1 cellular context compared by ENCODE assay signal in the genomic region with DNA sequence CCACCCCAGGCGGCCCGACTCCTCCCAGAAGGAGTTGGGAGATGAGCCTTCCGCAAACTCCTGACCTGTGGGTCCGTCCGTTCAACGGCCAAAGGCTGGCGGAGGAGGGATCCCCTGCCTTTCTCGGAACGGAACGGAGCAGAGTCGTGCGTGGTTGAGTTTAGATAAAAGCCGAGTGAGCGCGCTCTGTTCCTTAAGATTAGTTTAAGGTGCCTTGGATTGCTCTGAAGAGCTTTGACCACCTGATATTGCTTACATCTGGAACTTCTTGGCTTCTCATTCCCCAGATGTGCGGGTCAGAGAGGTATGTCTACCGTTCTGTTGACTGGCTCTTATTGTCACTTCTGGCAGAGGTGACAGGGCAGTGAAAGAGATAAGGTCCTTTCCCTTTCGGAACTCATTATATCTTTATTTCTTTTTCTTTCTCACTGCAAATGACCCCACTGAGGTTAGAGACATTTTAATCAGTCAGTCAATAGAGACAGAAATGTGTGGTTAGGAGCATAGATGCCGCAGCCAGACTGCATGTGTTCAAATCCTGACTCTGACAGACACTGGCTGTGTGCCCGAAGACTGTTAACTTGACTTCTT.
TF ChIP-seq lines count a peak whose summit lies in the region.

A gene with protein sequence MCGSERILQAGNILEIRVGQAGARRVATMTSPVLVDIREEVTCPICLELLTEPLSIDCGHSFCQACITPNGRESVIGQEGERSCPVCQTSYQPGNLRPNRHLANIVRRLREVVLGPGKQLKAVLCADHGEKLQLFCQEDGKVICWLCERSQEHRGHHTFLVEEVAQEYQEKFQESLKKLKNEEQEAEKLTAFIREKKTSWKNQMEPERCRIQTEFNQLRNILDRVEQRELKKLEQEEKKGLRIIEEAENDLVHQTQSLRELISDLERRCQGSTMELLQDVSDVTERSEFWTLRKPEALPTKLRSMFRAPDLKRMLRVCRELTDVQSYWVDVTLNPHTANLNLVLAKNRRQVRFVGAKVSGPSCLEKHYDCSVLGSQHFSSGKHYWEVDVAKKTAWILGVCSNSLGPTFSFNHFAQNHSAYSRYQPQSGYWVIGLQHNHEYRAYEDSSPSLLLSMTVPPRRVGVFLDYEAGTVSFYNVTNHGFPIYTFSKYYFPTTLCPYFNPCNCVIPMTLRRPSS (plus strand): TSS at position 27 of the 591 bp plus-strand sequence. CDS start 261 bp downstream, at position 288.

TF ChIP-seq in K562, 482 proteins besides CTCF, POLR2A, EP300 and RAD21 (continued from another document and continues in another):
- peak; percentile 61; the same call in 1 of the 2 replicates for TF ChIP-seq ZNF263 (CRISPR knock-in tag; IDR thresholded peaks at IDR 0.05; ENCODE audit: borderline replicate concordance)
- TF ChIP-seq HMGN3 (IDR thresholded peaks at IDR 0.05; ENCODE audit: borderline replicate concordance, extremely low read depth, insufficient read length, low read depth, low read length), result peak; percentile 53
- TF ChIP-seq STAT5A (IDR thresholded peaks at IDR 0.05; ENCODE audit: borderline replicate concordance, low read length), result peak; percentile 95
- peak; percentile 94 for TF ChIP-seq TCF3 (CRISPR knock-in tag; IDR thresholded peaks at IDR 0.05)
- no peak for TF ChIP-seq ZNF174 (CRISPR knock-in tag; IDR thresholded peaks at IDR 0.05)
- peak; percentile 46 for TF ChIP-seq TAF1 (IDR thresholded peaks at IDR 0.05; ENCODE audit: control insufficient read depth, extremely low read depth, insufficient read depth, low read length, severe bottlenecking)
- TF ChIP-seq, protein P1, sequence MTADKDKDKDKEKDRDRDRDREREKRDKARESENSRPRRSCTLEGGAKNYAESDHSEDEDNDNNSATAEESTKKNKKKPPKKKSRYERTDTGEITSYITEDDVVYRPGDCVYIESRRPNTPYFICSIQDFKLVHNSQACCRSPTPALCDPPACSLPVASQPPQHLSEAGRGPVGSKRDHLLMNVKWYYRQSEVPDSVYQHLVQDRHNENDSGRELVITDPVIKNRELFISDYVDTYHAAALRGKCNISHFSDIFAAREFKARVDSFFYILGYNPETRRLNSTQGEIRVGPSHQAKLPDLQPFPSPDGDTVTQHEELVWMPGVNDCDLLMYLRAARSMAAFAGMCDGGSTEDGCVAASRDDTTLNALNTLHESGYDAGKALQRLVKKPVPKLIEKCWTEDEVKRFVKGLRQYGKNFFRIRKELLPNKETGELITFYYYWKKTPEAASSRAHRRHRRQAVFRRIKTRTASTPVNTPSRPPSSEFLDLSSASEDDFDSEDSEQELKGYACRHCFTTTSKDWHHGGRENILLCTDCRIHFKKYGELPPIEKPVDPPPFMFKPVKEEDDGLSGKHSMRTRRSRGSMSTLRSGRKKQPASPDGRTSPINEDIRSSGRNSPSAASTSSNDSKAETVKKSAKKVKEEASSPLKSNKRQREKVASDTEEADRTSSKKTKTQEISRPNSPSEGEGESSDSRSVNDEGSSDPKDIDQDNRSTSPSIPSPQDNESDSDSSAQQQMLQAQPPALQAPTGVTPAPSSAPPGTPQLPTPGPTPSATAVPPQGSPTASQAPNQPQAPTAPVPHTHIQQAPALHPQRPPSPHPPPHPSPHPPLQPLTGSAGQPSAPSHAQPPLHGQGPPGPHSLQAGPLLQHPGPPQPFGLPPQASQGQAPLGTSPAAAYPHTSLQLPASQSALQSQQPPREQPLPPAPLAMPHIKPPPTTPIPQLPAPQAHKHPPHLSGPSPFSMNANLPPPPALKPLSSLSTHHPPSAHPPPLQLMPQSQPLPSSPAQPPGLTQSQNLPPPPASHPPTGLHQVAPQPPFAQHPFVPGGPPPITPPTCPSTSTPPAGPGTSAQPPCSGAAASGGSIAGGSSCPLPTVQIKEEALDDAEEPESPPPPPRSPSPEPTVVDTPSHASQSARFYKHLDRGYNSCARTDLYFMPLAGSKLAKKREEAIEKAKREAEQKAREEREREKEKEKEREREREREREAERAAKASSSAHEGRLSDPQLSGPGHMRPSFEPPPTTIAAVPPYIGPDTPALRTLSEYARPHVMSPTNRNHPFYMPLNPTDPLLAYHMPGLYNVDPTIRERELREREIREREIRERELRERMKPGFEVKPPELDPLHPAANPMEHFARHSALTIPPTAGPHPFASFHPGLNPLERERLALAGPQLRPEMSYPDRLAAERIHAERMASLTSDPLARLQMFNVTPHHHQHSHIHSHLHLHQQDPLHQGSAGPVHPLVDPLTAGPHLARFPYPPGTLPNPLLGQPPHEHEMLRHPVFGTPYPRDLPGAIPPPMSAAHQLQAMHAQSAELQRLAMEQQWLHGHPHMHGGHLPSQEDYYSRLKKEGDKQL (CRISPR knock-in tag; IDR thresholded peaks at IDR 0.05; ENCODE audit: borderline replicate concordance), result no peak
- TF ChIP-seq, protein P2, sequence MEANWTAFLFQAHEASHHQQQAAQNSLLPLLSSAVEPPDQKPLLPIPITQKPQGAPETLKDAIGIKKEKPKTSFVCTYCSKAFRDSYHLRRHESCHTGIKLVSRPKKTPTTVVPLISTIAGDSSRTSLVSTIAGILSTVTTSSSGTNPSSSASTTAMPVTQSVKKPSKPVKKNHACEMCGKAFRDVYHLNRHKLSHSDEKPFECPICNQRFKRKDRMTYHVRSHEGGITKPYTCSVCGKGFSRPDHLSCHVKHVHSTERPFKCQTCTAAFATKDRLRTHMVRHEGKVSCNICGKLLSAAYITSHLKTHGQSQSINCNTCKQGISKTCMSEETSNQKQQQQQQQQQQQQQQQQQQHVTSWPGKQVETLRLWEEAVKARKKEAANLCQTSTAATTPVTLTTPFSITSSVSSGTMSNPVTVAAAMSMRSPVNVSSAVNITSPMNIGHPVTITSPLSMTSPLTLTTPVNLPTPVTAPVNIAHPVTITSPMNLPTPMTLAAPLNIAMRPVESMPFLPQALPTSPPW (CRISPR knock-in tag; IDR thresholded peaks at IDR 0.05), result no peak
- TF ChIP-seq, protein P3, sequence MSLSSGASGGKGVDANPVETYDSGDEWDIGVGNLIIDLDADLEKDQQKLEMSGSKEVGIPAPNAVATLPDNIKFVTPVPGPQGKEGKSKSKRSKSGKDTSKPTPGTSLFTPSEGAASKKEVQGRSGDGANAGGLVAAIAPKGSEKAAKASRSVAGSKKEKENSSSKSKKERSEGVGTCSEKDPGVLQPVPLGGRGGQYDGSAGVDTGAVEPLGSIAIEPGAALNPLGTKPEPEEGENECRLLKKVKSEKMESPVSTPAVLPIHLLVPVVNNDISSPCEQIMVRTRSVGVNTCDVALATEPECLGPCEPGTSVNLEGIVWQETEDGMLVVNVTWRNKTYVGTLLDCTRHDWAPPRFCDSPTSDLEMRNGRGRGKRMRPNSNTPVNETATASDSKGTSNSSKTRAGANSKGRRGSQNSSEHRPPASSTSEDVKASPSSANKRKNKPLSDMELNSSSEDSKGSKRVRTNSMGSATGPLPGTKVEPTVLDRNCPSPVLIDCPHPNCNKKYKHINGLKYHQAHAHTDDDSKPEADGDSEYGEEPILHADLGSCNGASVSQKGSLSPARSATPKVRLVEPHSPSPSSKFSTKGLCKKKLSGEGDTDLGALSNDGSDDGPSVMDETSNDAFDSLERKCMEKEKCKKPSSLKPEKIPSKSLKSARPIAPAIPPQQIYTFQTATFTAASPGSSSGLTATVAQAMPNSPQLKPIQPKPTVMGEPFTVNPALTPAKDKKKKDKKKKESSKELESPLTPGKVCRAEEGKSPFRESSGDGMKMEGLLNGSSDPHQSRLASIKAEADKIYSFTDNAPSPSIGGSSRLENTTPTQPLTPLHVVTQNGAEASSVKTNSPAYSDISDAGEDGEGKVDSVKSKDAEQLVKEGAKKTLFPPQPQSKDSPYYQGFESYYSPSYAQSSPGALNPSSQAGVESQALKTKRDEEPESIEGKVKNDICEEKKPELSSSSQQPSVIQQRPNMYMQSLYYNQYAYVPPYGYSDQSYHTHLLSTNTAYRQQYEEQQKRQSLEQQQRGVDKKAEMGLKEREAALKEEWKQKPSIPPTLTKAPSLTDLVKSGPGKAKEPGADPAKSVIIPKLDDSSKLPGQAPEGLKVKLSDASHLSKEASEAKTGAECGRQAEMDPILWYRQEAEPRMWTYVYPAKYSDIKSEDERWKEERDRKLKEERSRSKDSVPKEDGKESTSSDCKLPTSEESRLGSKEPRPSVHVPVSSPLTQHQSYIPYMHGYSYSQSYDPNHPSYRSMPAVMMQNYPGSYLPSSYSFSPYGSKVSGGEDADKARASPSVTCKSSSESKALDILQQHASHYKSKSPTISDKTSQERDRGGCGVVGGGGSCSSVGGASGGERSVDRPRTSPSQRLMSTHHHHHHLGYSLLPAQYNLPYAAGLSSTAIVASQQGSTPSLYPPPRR (CRISPR knock-in tag; IDR thresholded peaks at IDR 0.05; ENCODE audit: borderline replicate concordance), result peak; percentile 53; the same call in 1 of the 2 replicates
- peak; percentile 81 for TF ChIP-seq SMARCA4 (IDR thresholded peaks at IDR 0.05)
- TF ChIP-seq GATA2 (CRISPR knock-in tag; IDR thresholded peaks at IDR 0.05), result peak; percentile 88
- TF ChIP-seq FOXM1 (IDR thresholded peaks at IDR 0.05; ENCODE audit: low read depth), result peak; percentile 82
- no peak for TF ChIP-seq FOXM1 (CRISPR knock-in tag; IDR thresholded peaks at IDR 0.05; ENCODE audit: low read depth)
- TF ChIP-seq, protein P4, sequence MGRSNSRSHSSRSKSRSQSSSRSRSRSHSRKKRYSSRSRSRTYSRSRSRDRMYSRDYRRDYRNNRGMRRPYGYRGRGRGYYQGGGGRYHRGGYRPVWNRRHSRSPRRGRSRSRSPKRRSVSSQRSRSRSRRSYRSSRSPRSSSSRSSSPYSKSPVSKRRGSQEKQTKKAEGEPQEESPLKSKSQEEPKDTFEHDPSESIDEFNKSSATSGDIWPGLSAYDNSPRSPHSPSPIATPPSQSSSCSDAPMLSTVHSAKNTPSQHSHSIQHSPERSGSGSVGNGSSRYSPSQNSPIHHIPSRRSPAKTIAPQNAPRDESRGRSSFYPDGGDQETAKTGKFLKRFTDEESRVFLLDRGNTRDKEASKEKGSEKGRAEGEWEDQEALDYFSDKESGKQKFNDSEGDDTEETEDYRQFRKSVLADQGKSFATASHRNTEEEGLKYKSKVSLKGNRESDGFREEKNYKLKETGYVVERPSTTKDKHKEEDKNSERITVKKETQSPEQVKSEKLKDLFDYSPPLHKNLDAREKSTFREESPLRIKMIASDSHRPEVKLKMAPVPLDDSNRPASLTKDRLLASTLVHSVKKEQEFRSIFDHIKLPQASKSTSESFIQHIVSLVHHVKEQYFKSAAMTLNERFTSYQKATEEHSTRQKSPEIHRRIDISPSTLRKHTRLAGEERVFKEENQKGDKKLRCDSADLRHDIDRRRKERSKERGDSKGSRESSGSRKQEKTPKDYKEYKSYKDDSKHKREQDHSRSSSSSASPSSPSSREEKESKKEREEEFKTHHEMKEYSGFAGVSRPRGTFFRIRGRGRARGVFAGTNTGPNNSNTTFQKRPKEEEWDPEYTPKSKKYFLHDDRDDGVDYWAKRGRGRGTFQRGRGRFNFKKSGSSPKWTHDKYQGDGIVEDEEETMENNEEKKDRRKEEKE (IDR thresholded peaks at IDR 0.05; ENCODE audit: borderline replicate concordance in 1 of 2, control insufficient read depth in 1 of 2, low read depth in 2 of 2, low read length in 1 of 2), result peak in 1 of 2 experiments; percentile 68; a peak in 1 of 4 replicates
- TF ChIP-seq, protein P5, sequence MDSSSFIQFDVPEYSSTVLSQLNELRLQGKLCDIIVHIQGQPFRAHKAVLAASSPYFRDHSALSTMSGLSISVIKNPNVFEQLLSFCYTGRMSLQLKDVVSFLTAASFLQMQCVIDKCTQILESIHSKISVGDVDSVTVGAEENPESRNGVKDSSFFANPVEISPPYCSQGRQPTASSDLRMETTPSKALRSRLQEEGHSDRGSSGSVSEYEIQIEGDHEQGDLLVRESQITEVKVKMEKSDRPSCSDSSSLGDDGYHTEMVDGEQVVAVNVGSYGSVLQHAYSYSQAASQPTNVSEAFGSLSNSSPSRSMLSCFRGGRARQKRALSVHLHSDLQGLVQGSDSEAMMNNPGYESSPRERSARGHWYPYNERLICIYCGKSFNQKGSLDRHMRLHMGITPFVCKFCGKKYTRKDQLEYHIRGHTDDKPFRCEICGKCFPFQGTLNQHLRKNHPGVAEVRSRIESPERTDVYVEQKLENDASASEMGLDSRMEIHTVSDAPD (CRISPR knock-in tag; IDR thresholded peaks at IDR 0.05), result no peak
- TF ChIP-seq PHF21A (IDR thresholded peaks at IDR 0.05; ENCODE audit: borderline replicate concordance, low read depth), result no peak
- TF ChIP-seq, protein P6, sequence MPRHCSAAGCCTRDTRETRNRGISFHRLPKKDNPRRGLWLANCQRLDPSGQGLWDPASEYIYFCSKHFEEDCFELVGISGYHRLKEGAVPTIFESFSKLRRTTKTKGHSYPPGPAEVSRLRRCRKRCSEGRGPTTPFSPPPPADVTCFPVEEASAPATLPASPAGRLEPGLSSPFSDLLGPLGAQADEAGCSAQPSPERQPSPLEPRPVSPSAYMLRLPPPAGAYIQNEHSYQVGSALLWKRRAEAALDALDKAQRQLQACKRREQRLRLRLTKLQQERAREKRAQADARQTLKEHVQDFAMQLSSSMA (CRISPR knock-in tag; IDR thresholded peaks at IDR 0.05), result no peak
- peak; percentile 66 for TF ChIP-seq HDAC2 (IDR thresholded peaks at IDR 0.05)
- TF ChIP-seq, protein P7, sequence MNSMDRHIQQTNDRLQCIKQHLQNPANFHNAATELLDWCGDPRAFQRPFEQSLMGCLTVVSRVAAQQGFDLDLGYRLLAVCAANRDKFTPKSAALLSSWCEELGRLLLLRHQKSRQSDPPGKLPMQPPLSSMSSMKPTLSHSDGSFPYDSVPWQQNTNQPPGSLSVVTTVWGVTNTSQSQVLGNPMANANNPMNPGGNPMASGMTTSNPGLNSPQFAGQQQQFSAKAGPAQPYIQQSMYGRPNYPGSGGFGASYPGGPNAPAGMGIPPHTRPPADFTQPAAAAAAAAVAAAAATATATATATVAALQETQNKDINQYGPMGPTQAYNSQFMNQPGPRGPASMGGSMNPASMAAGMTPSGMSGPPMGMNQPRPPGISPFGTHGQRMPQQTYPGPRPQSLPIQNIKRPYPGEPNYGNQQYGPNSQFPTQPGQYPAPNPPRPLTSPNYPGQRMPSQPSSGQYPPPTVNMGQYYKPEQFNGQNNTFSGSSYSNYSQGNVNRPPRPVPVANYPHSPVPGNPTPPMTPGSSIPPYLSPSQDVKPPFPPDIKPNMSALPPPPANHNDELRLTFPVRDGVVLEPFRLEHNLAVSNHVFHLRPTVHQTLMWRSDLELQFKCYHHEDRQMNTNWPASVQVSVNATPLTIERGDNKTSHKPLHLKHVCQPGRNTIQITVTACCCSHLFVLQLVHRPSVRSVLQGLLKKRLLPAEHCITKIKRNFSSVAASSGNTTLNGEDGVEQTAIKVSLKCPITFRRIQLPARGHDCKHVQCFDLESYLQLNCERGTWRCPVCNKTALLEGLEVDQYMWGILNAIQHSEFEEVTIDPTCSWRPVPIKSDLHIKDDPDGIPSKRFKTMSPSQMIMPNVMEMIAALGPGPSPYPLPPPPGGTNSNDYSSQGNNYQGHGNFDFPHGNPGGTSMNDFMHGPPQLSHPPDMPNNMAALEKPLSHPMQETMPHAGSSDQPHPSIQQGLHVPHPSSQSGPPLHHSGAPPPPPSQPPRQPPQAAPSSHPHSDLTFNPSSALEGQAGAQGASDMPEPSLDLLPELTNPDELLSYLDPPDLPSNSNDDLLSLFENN (IDR thresholded peaks at IDR 0.05; ENCODE audit: low read depth in 2 of 2, low read length in 2 of 2), result peak in 1 of 2 experiments; percentile 74; a peak in 1 of 4 replicates
- no peak for TF ChIP-seq RBM39 (optimal IDR thresholded peaks at IDR 0.05; ENCODE audit: low read depth, low read length)
- TF ChIP-seq KDM2B (CRISPR knock-in tag; IDR thresholded peaks at IDR 0.05), result no peak
- no peak for TF ChIP-seq ZNF77 (CRISPR knock-in tag; IDR thresholded peaks at IDR 0.05)
- no peak for TF ChIP-seq DNMT1 (IDR thresholded peaks at IDR 0.05)
- peak; percentile 87 for TF ChIP-seq HDAC3 (IDR thresholded peaks at IDR 0.05; ENCODE audit: borderline replicate concordance, partially characterized antibody)
- TF ChIP-seq MCM2 (IDR thresholded peaks at IDR 0.05; ENCODE audit: low read depth), result no peak
- no peak for TF ChIP-seq ZNF384 (IDR thresholded peaks at IDR 0.05; ENCODE audit: low read depth, low read length)
